Comparison of ENCODE assay signal across 10 cellular contexts in the genomic region with DNA sequence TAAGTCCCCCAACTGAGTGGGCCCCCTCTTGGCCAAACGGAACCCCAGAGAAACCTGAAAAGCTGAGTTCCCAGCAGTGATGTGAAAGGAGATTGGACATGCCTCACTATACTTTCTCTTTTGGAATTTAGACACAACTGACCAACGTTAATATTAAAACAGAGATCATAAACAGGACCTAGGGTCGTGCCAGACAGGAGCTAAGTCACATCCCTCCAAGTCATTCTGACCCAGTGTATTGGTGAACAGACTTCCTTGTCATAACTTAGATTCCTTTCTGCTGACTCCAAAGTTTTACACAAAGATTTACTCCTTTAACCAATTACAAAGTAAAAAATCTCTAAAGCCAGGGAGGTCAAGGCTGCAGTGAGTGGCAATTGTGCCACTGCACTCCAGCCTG. TPM values are rescaled to one million over a fixed set of nuclear protein-coding genes. Genes with fewer than 3 reads are reported as not detected.
DNase-seq lines count a peak whose midpoint lies in the region; ATAC-seq, FAIRE-seq and TF ChIP-seq lines count a peak whose summit lies in the region.
"Had no signal": no experiment of that assay in that cellular context is flagged by ENCODE, and none has a peak within 500 bp of the region (broad histone marks: within the 10 kb centered on the region; RNA-seq: fewer than 3 reads in every experiment).

No MANE protein-coding gene starts in this region.

- H3K27me3 ChIP-seq in HepG2 (ENCODE audit: control insufficient read depth in 1 of 2, insufficient read depth in 2 of 2, low read length in 2 of 2) (no peaks in the 10 kb centered on the region), right lobe of liver (no peaks in the 10 kb centered on the region), fibroblast of lung (ENCODE audit: control insufficient read depth, insufficient read depth, low read length) (no peaks in the 10 kb centered on the region), prostate gland (replicated peaks; ENCODE audit: insufficient read depth) (no peaks in the 10 kb centered on the region)

- CTCF ChIA-PET in HepG2 (lab: Yijun Ruan, JAX; ENCODE audit: low intra/inter-chr PET ratio, low total read pairs), result no interaction called here

- peaks cover 56 to 80% of the 10 kb centered on the region in 2 donors for H3K36me3 Mint-ChIP-seq in stimulated activated naive B cell treated with anti-CD40 and anti-IgM and Interleukin-4, amounts not matched to agents 10 μg/mL and 1 μg/mL and 100 μg/mL, for 72 hours

- H4K20me1 ChIP-seq in HepG2 (ENCODE audit: insufficient read depth, low read length) (no peaks in the 10 kb centered on the region), fibroblast of lung (ENCODE audit: control insufficient read depth, extremely low read depth, insufficient read depth, low read length) (no peaks in the 10 kb centered on the region)

- TF ChIP-seq POLR2A in HepG2 (IDR thresholded peaks at IDR 0.05; ENCODE audit: insufficient read depth in 1 of 2, low read depth in 2 of 2, low read length in 2 of 2) (no peak), right lobe of liver (IDR thresholded peaks at IDR 0.05) (no peak), prostate gland (IDR thresholded peaks at IDR 0.05) (no peak)

- 80% methylated on average over 3 of the region's 3 CpGs for WGBS in HepG2 (ENCODE audit: low lambda C conversion rate)
- WGBS in right lobe of liver (ENCODE audit: insufficient coverage, low coverage, low lambda C conversion rate, missing lambda C conversion rate), result 67% methylated on average over 1 of the region's 3 CpGs
- WGBS in prostate gland, result 56% methylated on average over 3 of the region's 3 CpGs

- H3K79me2 ChIP-seq in HepG2 (ENCODE audit: insufficient read depth, low read length) (no peaks in the 10 kb centered on the region), fibroblast of lung (ENCODE audit: control insufficient read depth, insufficient read depth, low read length) (no peaks in the 10 kb centered on the region)

- peak overlapping the region; percentile 31 for H3K27ac Mint-ChIP-seq in stimulated activated naive B cell treated with anti-CD40 and anti-IgM and Interleukin-4, amounts not matched to agents 10 μg/mL and 1 μg/mL and 100 μg/mL, for 72 hours

- H3K4me3 ChIP-seq in HepG2 (replicated peaks in 1 of 3; ENCODE audit: insufficient read depth in 1 of 3, low read depth in 2 of 3, low read length in 3 of 3) (no peak overlapping the region), right lobe of liver (no peak overlapping the region), fibroblast of lung (replicated peaks in 1 of 4; ENCODE audit: control extremely low read depth in 1 of 4, insufficient read depth in 1 of 4, low read depth in 3 of 4, low read length in 4 of 4) (no peak overlapping the region), prostate gland (no peak overlapping the region)

- H3K4me3 Mint-ChIP-seq in stimulated activated naive B cell treated with anti-CD40 and anti-IgM and Interleukin-4, amounts not matched to agents 10 μg/mL and 1 μg/mL and 100 μg/mL, for 72 hours, result no peak overlapping the region

- H3K9me3 ChIP-seq in HepG2 (ENCODE audit: low read length) (no peaks in the 10 kb centered on the region), right lobe of liver (no peaks in the 10 kb centered on the region), fibroblast of lung (ENCODE audit: control insufficient read depth, insufficient read depth, low read depth, low read length) (no peaks in the 10 kb centered on the region), prostate gland (no peaks in the 10 kb centered on the region)

- DNase-seq in HepG2 (ENCODE audit: low spot score) (peak; percentile 44), right lobe of liver (no peak), SW 1271 (lab: John Stamatoyannopoulos, UW) (peak; percentile 10 to 40), fibroblast of lung (ENCODE audit: low read depth in 2 of 2) (peak; percentile 31 to 75), prostate gland (ENCODE audit: low spot score) (no peak)
- DNase-seq in stimulated activated naive B cell treated with anti-CD40 and anti-IgM and Interleukin-4, amounts not matched to agents 10 μg/mL and 1 μg/mL and 100 μg/mL, for 72 hours, result no peak
- DNase-seq in NK-92 treated with Interleukin-12 subunit alpha and Interleukin-12 subunit beta, amount 100 ng/mL, for 24 hours (lab: John Stamatoyannopoulos, UW), result no peak
- DNase-seq: NCI-H2107; stimulated activated CD4-positive, alpha-beta T cell treated with anti-CD3 and anti-CD28 coated beads, Interleukin-12 subunit alpha, Interleukin-12 subunit beta, amount 100 ng/mL, for 4 hours had no signal

- H3K9ac ChIP-seq in HepG2 (ENCODE audit: insufficient read depth, low read depth, low read length) (no peak overlapping the region), fibroblast of lung (ENCODE audit: insufficient read depth, low read length) (no peak overlapping the region)

- H3K4me1 ChIP-seq in HepG2 (ENCODE audit: insufficient read depth, low read length) (peaks cover 9% of the 10 kb centered on the region; the same call in 1 of the 2 replicates), right lobe of liver (no peaks in the 10 kb centered on the region), fibroblast of lung (ENCODE audit: control insufficient read depth, extremely low read depth, insufficient read depth, low read length) (no peaks in the 10 kb centered on the region), prostate gland (replicated peaks) (no peaks in the 10 kb centered on the region)

- ATAC-seq in HepG2 (no peak), right lobe of liver (no peak), HG02642 (IDR thresholded peaks at IDR 0.05; ENCODE audit: poor library complexity, unreplicated experiment) (no peak)
- ATAC-seq in stimulated activated naive B cell treated with anti-CD40 and anti-IgM and Interleukin-4, amounts not matched to agents 10 μg/mL and 1 μg/mL and 100 μg/mL, for 72 hours (replicated peaks), result no peak

- no peak for FAIRE-seq in HepG2 (lab: Jason Lieb, UNC)

- BruUV-seq in HepG2 (replicated peaks; lab: Mats Ljungman, UMichigan), result no TSS peak

- TF ChIP-seq CTCF in HepG2 (CRISPR knock-in tag; IDR thresholded peaks at IDR 0.05) (no peak), right lobe of liver (IDR thresholded peaks at IDR 0.05) (no peak), fibroblast of lung (conservative IDR thresholded peaks at IDR 0.05 in 1 of 2, IDR thresholded peaks at IDR 0.05 in 1 of 2; ENCODE audit: low read depth in 1 of 2, low read length in 2 of 2) (no peak), prostate gland (IDR thresholded peaks at IDR 0.05) (no peak)

- H3K4me1 Mint-ChIP-seq in stimulated activated naive B cell treated with anti-CD40 and anti-IgM and Interleukin-4, amounts not matched to agents 10 μg/mL and 1 μg/mL and 100 μg/mL, for 72 hours, result peaks cover 34 to 58% of the 10 kb centered on the region in 2 donors

- POLR2A ChIA-PET in HepG2 (lab: Yijun Ruan, JAX), result interaction anchor here (0.9 kb wide), 1 partner anchor 19 kb away, joined by 3 read pairs; no protein-coding TSS in a partner anchor

- intact Hi-C loops in HepG2 (cut with micrococcal nuclease; ENCODE audit: unreplicated experiment), result no loop called here
- intact Hi-C loops in right lobe of liver (cut with DNase I), result no loop called here
- intact Hi-C loops in prostate gland (cut with DNase I), result no loop called here

- no peaks in the 10 kb centered on the region for H3K27me3 Mint-ChIP-seq in stimulated activated naive B cell treated with anti-CD40 and anti-IgM and Interleukin-4, amounts not matched to agents 10 μg/mL and 1 μg/mL and 100 μg/mL, for 72 hours

- H3K36me3 ChIP-seq in HepG2 (replicated peaks in 1 of 2; ENCODE audit: control insufficient read depth in 1 of 2, insufficient read depth in 2 of 2, low read length in 2 of 2) (peaks cover 20 to 45% of the 10 kb centered on the region in 2 experiments), right lobe of liver (no peaks in the 10 kb centered on the region), fibroblast of lung (ENCODE audit: control insufficient read depth, insufficient read depth, low read length) (no peaks in the 10 kb centered on the region), prostate gland (no peaks in the 10 kb centered on the region)

- H3K27ac ChIP-seq in HepG2 (ENCODE audit: extremely low read length, insufficient read depth, low read length) (no peak overlapping the region), right lobe of liver (no peak overlapping the region), fibroblast of lung (ENCODE audit: insufficient read depth, low read length) (peak overlapping the region; percentile 15), prostate gland (no peak overlapping the region)

- no peak for TF ChIP-seq EP300 in HepG2 (IDR thresholded peaks at IDR 0.05; ENCODE audit: low read depth in 2 of 2, low read length in 2 of 2)
- no peak for TF ChIP-seq EP300 in HepG2 (CRISPR knock-in tag; IDR thresholded peaks at IDR 0.05; ENCODE audit: borderline replicate concordance)

- in situ Hi-C loops in HepG2 (cut with HindIII; ENCODE audit: extremely low pct_ligation_motif_present, low pct_unique_long_range_greater_than_20kb), result no loop called here

- peaks cover 0 to 1% of the 10 kb centered on the region in 2 donors for H3K9me3 Mint-ChIP-seq in stimulated activated naive B cell treated with anti-CD40 and anti-IgM and Interleukin-4, amounts not matched to agents 10 μg/mL and 1 μg/mL and 100 μg/mL, for 72 hours

- no peak overlapping the region for H3K4me2 ChIP-seq in HepG2 (ENCODE audit: low read depth, low read length)
- no peak overlapping the region for H3K4me2 ChIP-seq in fibroblast of lung (ENCODE audit: extremely low read depth, insufficient read depth, low read length)

- TF ChIP-seq RAD21 in HepG2 (CRISPR knock-in tag; IDR thresholded peaks at IDR 0.05), result no peak

- H2AFZ ChIP-seq in HepG2 (ENCODE audit: low read length) (no peak overlapping the region), fibroblast of lung (ENCODE audit: low read length) (no peak overlapping the region)

RNA-seq across cellular contexts. Expression of a gene that starts 46.9 kb away (rescaled TPM):
- 35.4 and 53.3 TPM in 2 replicates for total RNA-seq in HepG2 (2016; rRNA removed; fragmentation: Illumina TruSeq; extraction: Trizol)
- total RNA-seq in HepG2 (2016; cell fraction: cytosol; rRNA removed; fragmentation: Illumina TruSeq; extraction: Trizol; ENCODE audit: low read depth), result 213 and 242 TPM in 2 replicates
- total RNA-seq in HepG2 (2016; cell fraction: insoluble cytoplasmic fraction; rRNA removed; fragmentation: Illumina TruSeq; extraction: Trizol), result 35.4 and 55.0 TPM in 2 replicates
- total RNA-seq in HepG2 (2016; cell fraction: membrane; rRNA removed; fragmentation: Illumina TruSeq; extraction: Trizol), result 82.8 and 94.5 TPM in 2 replicates
- total RNA-seq in HepG2 (2016; cell fraction: nucleus; rRNA removed; fragmentation: Illumina TruSeq; extraction: Trizol), result 81.3 and 87.6 TPM in 2 replicates
- polyA plus RNA-seq in HepG2 (2011; rRNA removed), result 110 and 117 TPM in 2 replicates
- 84.0 and 87.5 TPM in 2 replicates for polyA plus RNA-seq in HepG2 (2011; cell fraction: cytosol; rRNA removed)
- polyA plus RNA-seq in HepG2 (2011; cell fraction: nucleus; rRNA removed), result 63.2 and 66.8 TPM in 2 replicates
- 66.7 and 76.7 TPM in 2 replicates for polyA plus RNA-seq in HepG2 (2012)
- 24.5 and 28.9 TPM in 2 replicates for polyA plus RNA-seq in HepG2 (2016; cell fraction: cytosol; fragmentation: Illumina TruSeq; extraction: Trizol; ENCODE audit: low read depth)
- 51.5 and 54.9 TPM in 2 replicates for polyA plus RNA-seq in HepG2 (2016; cell fraction: insoluble cytoplasmic fraction; fragmentation: Illumina TruSeq; extraction: Trizol; ENCODE audit: low read depth)
- 39.9 TPM in 2 replicates for polyA plus RNA-seq in HepG2 (2016; cell fraction: membrane; fragmentation: Illumina TruSeq; extraction: Trizol; ENCODE audit: low read depth)
- 128 and 133 TPM in 2 replicates for polyA plus RNA-seq in HepG2 (2016; cell fraction: nucleus; fragmentation: Illumina TruSeq; extraction: Trizol; ENCODE audit: insufficient read depth, low read depth)
- polyA minus RNA-seq in HepG2 (2011; rRNA and poly(A)+ RNA removed; ENCODE audit: low replicate concordance), result 33.9 and 171 TPM in 2 replicates
- 65.9 and 83.0 TPM in 2 replicates for polyA minus RNA-seq in HepG2 (2011; cell fraction: cytosol; rRNA and poly(A)+ RNA removed)
- 109 TPM in 2 replicates for polyA minus RNA-seq in HepG2 (2011; cell fraction: nucleus; rRNA and poly(A)+ RNA removed)
- 10 to 100 TPM in 5 of 6 experiments, 1 to 10 TPM in 1; 8.2 to 56.2 (median 14.0) TPM for total RNA-seq in right lobe of liver
- 18.5 and 23.1 TPM in 2 replicates for total RNA-seq in fibroblast of lung
- 50.7 and 59.8 TPM in 2 replicates for polyA plus RNA-seq in fibroblast of lung
- 41.5 and 51.1 TPM in 2 replicates for polyA plus RNA-seq in fibroblast of lung (2012)
- polyA minus RNA-seq in fibroblast of lung (ENCODE audit: low replicate concordance), result 39.5 and 122 TPM in 2 replicates
- total RNA-seq in prostate gland, result 10 to 100 TPM; 30.7 to 54.8 TPM

Comparison
In these comparisons a context has a peak if more than half of its experiments do, and no peak if none do; other contexts are left out.
1. DNase-seq: peak in HepG2 (single experiment), SW 1271 (2 of 2) and fibroblast of lung (2 of 2); none in right lobe of liver (0 of 3), stimulated activated naive B cell treated with anti-CD40 and anti-IgM and Interleukin-4, amounts not matched to agents 10 μg/mL and 1 μg/mL and 100 μg/mL, for 72 hours (single experiment), NK-92 treated with Interleukin-12 subunit alpha and Interleukin-12 subunit beta, amount 100 ng/mL, for 24 hours (single experiment) and prostate gland (single experiment).